In the genomic region with DNA sequence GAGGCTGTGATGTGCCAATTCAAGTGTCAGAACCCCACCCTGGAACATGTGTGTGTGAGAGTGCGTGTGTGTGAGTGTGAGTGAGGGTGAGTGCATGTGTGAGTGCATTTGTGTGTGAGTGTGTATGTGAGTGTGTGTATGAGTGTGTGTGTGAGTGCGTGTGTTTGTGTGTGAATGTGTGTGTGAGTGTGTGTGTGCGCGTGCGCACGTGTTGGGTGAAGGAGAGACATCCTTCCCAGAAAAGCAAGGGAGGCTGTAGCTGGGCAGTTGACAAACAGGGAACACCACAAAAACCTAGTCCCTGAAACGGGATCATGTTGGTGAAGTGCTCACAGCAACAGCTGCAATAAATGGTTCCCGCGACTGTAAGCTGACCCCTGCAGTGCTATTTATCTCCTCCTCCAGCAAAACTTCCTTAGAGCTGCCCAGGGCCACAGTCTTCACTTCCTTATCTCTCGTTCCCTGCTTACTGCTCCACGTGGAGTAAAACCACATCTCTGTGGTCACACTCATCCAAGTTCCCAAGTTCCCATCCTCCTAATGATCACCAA, we compare ENCODE assay signal across 2 cellular contexts.
TF ChIP-seq lines count a peak whose summit lies in the region.

No MANE protein-coding gene starts in this region.

TF ChIP-seq in A549, 52 proteins besides CTCF, POLR2A, EP300 and RAD21:
- no peak for TF ChIP-seq NR3C1 (IDR thresholded peaks at IDR 0.05)
- TF ChIP-seq ZSCAN20 (CRISPR knock-in tag; IDR thresholded peaks at IDR 0.05): no peak
- no peak for TF ChIP-seq GATA3 (IDR thresholded peaks at IDR 0.05; ENCODE audit: borderline replicate concordance)
- TF ChIP-seq, protein P1, sequence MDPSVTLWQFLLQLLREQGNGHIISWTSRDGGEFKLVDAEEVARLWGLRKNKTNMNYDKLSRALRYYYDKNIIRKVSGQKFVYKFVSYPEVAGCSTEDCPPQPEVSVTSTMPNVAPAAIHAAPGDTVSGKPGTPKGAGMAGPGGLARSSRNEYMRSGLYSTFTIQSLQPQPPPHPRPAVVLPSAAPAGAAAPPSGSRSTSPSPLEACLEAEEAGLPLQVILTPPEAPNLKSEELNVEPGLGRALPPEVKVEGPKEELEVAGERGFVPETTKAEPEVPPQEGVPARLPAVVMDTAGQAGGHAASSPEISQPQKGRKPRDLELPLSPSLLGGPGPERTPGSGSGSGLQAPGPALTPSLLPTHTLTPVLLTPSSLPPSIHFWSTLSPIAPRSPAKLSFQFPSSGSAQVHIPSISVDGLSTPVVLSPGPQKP (IDR thresholded peaks at IDR 0.05; ENCODE audit: low read depth, low read length): no peak
- no peak for TF ChIP-seq SMC3 (IDR thresholded peaks at IDR 0.05)
- TF ChIP-seq RFX5 (IDR thresholded peaks at IDR 0.05): no peak
- no peak for TF ChIP-seq HOXB5 (CRISPR knock-in tag; IDR thresholded peaks at IDR 0.05)

TF ChIP-seq in H1, 55 proteins besides CTCF, POLR2A, EP300 and RAD21:
- TF ChIP-seq TEAD4 (IDR thresholded peaks at IDR 0.05; ENCODE audit: low read depth, low read length) (no peak), SIX5 (IDR thresholded peaks at IDR 0.05; ENCODE audit: low read depth, low read length) (no peak)
